ENCODE assay signal across 8 cellular contexts in the genomic region with DNA sequence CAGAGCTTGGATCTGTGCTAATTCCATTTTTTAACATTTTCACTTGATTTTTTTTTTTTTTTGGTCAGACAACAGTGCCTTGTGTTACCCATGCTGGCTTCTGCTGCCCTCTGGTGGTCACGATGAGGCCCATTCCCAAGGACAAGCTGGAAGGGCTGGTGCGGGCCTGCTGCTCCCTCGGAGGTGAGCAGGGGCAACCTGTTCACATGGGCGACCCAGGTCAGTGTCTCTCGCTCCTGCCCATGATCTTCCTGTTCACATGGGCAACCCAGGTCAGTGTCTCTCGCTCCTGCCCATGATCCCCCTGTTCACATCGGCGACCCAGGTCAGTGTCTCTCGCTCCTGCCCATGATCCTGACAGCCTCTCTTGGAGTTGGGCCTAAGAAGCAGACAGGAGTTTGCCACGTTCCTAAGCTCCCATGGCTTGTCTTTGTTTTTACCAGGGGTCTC. TPM values are rescaled to one million over a fixed set of nuclear protein-coding genes. Genes with fewer than 3 reads are reported as not detected.
A peak's percentile ranks its signal among the peaks of the same experiment; 100 is the strongest.
DNase-seq lines count a peak whose midpoint lies in the region; ATAC-seq and TF ChIP-seq lines count a peak whose summit lies in the region.

No MANE protein-coding gene starts in this region.

- no peak overlapping the region for H2AFZ ChIP-seq in SK-N-SH (ENCODE audit: low read depth)

- H3K4me1 Mint-ChIP-seq in activated naive CD4-positive, alpha-beta T cell treated with anti-CD3 and anti-CD28 coated beads, Interleukin-2, amount 10 ng/mL, durations not matched to agents 7 days and 5 days, result peaks cover 16% of the 10 kb centered on the region
- H3K4me1 Mint-ChIP-seq in osteocyte (ENCODE audit: unreplicated experiment), result peaks cover 2% of the 10 kb centered on the region

- TF ChIP-seq RAD21 in SK-N-SH (IDR thresholded peaks at IDR 0.05; ENCODE audit: low read length), result peak; percentile 93

- H3K27ac ChIP-seq in SK-N-SH (ENCODE audit: low read depth in 2 of 2, low read length in 1 of 2) (peak overlapping the region in 1 of 2 experiments; percentile 99; a peak in 2 of 4 replicates), thyroid gland (no peak overlapping the region)

- peaks cover 39% of the 10 kb centered on the region for H3K36me3 Mint-ChIP-seq in activated naive CD4-positive, alpha-beta T cell treated with anti-CD3 and anti-CD28 coated beads, Interleukin-2, amount 10 ng/mL, durations not matched to agents 7 days and 5 days
- no peaks in the 10 kb centered on the region for H3K36me3 Mint-ChIP-seq in osteocyte (ENCODE audit: unreplicated experiment)

- no peaks in the 10 kb centered on the region for H3K79me2 ChIP-seq in SK-N-SH (ENCODE audit: insufficient read depth)

- DNase-seq in Daoy (ENCODE audit: low read depth), result peak; percentile 87
- DNase-seq in SK-N-SH, result peak; percentile 73
- DNase-seq in activated naive CD4-positive, alpha-beta T cell treated with anti-CD3 and anti-CD28 coated beads, Interleukin-2, amount 10 ng/mL, durations not matched to agents 7 days and 5 days, result peak; percentile 87
- DNase-seq in globus pallidus (ENCODE audit: low spot score), result peak; percentile 74
- DNase-seq in osteocyte (ENCODE audit: extremely low spot score, unreplicated experiment), result peak; percentile 93
- peak; percentile 87 to 90 for DNase-seq in thyroid gland

- no peak for TF ChIP-seq EP300 in SK-N-SH (IDR thresholded peaks at IDR 0.05; ENCODE audit: borderline replicate concordance in 1 of 2, low read depth in 1 of 2, low read length in 1 of 2)

- H3K4me1 ChIP-seq in SK-N-SH (ENCODE audit: control insufficient read depth in 1 of 2, insufficient read depth in 2 of 2, low read depth in 1 of 2, low read length in 1 of 2) (peaks cover 0 to 38% of the 10 kb centered on the region in 2 experiments; a peak in 1 of 4 replicates), thyroid gland (peaks cover 0 to 4% of the 10 kb centered on the region in 2 donors)

- TF ChIP-seq CTCF in LNCAP (IDR thresholded peaks at IDR 0.05) (peak; percentile 85), SK-N-SH (IDR thresholded peaks at IDR 0.05) (peak; percentile 88), osteocyte (IDR thresholded peaks at IDR 0.05) (peak; percentile 92), thyroid gland (IDR thresholded peaks at IDR 0.05) (peak; percentile 77 to 96 (median 78))

- no peaks in the 10 kb centered on the region for H3K9me2 ChIP-seq in SK-N-SH

- no peak for TF ChIP-seq POLR2A in thyroid gland (IDR thresholded peaks at IDR 0.05)

- intact Hi-C loops in thyroid gland (cut with DNase I), result loop anchor here (10.0 kb wide), 1 partner anchor 118 kb away; no protein-coding TSS in a partner anchor

- POLR2A ChIA-PET in SK-N-SH (lab: Yijun Ruan, JAX), result interaction anchor here (1.0 to 1.1 kb wide), 2 partner anchors 113 to 378 kb away, joined by 3 read pairs; partner anchors contain the start of gene RPS6KA5

- H3K4me3 Mint-ChIP-seq in activated naive CD4-positive, alpha-beta T cell treated with anti-CD3 and anti-CD28 coated beads, Interleukin-2, amount 10 ng/mL, durations not matched to agents 7 days and 5 days, result no peak overlapping the region
- H3K4me3 Mint-ChIP-seq in osteocyte (ENCODE audit: unreplicated experiment), result no peak overlapping the region

- CTCF ChIA-PET in SK-N-SH (lab: Yijun Ruan, JAX), result interaction anchor here (0.6 to 13.2 kb wide), 74 partner anchors 11 to 873 kb away, joined by 3 to 391 read pairs (median 4); partner anchors contain the start of genes CCDC88C, GPR68 and RPS6KA5
- CTCF ChIA-PET in activated naive CD4-positive, alpha-beta T cell treated with anti-CD3 and anti-CD28 coated beads, Interleukin-2, amount 10 ng/mL, durations not matched to agents 7 days and 5 days (lab: Charles Lee), result interaction anchor here (0.6 to 13.3 kb wide), 35 partner anchors 10 to 667 kb away, joined by 3 to 229 read pairs (median 4); partner anchors contain the start of genes DGLUCY, GPR68 and RPS6KA5

- WGBS in SK-N-SH (ENCODE audit: low lambda C conversion rate), result 35% methylated on average over 7 of the region's 10 CpGs
- whole genome bisulfite sequencing in thyroid gland, 2 donors, result 40 to 55% methylated on average over 9 to 10 of the region's 10 CpGs

- no peak overlapping the region for H3K9ac ChIP-seq in SK-N-SH

- H3K9me3 ChIP-seq in SK-N-SH (no peaks in the 10 kb centered on the region), thyroid gland (no peaks in the 10 kb centered on the region)

- no peak for ATAC-seq in GM21526 (IDR thresholded peaks at IDR 0.05; ENCODE audit: low FRiP score, unreplicated experiment)

- H3K4me3 ChIP-seq in SK-N-SH (ENCODE audit: low read depth in 2 of 2, low read length in 1 of 2) (no peak overlapping the region; a peak in 1 of 4 replicates), thyroid gland (replicated peaks in 1 of 3) (no peak overlapping the region)

- H3K36me3 ChIP-seq in SK-N-SH (replicated peaks in 1 of 2; ENCODE audit: control insufficient read depth in 1 of 2, insufficient read depth in 2 of 2, low read length in 1 of 2) (peaks cover 0 to 3% of the 10 kb centered on the region in 2 experiments), thyroid gland (peaks cover 8 to 14% of the 10 kb centered on the region in 2 donors)

- no peaks in the 10 kb centered on the region for H3K27me3 Mint-ChIP-seq in activated naive CD4-positive, alpha-beta T cell treated with anti-CD3 and anti-CD28 coated beads, Interleukin-2, amount 10 ng/mL, durations not matched to agents 7 days and 5 days
- no peaks in the 10 kb centered on the region for H3K27me3 Mint-ChIP-seq in osteocyte (ENCODE audit: unreplicated experiment)

- peaks cover 4% of the 10 kb centered on the region for H3F3A ChIP-seq in SK-N-SH (replicated peaks; ENCODE audit: insufficient read depth)

- H3K27ac Mint-ChIP-seq in activated naive CD4-positive, alpha-beta T cell treated with anti-CD3 and anti-CD28 coated beads, Interleukin-2, amount 10 ng/mL, durations not matched to agents 7 days and 5 days, result peak overlapping the region; percentile 2
- H3K27ac Mint-ChIP-seq in osteocyte (ENCODE audit: unreplicated experiment), result no peak overlapping the region

- H3K9me3 Mint-ChIP-seq in activated naive CD4-positive, alpha-beta T cell treated with anti-CD3 and anti-CD28 coated beads, Interleukin-2, amount 10 ng/mL, durations not matched to agents 7 days and 5 days, result no peaks in the 10 kb centered on the region
- H3K9me3 Mint-ChIP-seq in osteocyte (ENCODE audit: unreplicated experiment), result no peaks in the 10 kb centered on the region

- H3K27me3 ChIP-seq in SK-N-SH (ENCODE audit: insufficient read depth) (no peaks in the 10 kb centered on the region), thyroid gland (no peaks in the 10 kb centered on the region)

- no peak overlapping the region for H3K4me2 ChIP-seq in SK-N-SH

- H4K20me1 ChIP-seq in SK-N-SH (ENCODE audit: insufficient read depth), result no peaks in the 10 kb centered on the region

TF ChIP-seq in SK-N-SH, 30 proteins besides CTCF, POLR2A, EP300 and RAD21 (continues in another document):
- TF ChIP-seq ZBTB33 (IDR thresholded peaks at IDR 0.05; ENCODE audit: borderline replicate concordance, low read depth), result no peak
- no peak for TF ChIP-seq TEAD4 (IDR thresholded peaks at IDR 0.05; ENCODE audit: borderline replicate concordance, insufficient read depth)
- TF ChIP-seq JUND (IDR thresholded peaks at IDR 0.05), result no peak
- peak; percentile 13 for TF ChIP-seq CHD2 (IDR thresholded peaks at IDR 0.05; ENCODE audit: low read length, partially characterized antibody)
- TF ChIP-seq, protein P1, sequence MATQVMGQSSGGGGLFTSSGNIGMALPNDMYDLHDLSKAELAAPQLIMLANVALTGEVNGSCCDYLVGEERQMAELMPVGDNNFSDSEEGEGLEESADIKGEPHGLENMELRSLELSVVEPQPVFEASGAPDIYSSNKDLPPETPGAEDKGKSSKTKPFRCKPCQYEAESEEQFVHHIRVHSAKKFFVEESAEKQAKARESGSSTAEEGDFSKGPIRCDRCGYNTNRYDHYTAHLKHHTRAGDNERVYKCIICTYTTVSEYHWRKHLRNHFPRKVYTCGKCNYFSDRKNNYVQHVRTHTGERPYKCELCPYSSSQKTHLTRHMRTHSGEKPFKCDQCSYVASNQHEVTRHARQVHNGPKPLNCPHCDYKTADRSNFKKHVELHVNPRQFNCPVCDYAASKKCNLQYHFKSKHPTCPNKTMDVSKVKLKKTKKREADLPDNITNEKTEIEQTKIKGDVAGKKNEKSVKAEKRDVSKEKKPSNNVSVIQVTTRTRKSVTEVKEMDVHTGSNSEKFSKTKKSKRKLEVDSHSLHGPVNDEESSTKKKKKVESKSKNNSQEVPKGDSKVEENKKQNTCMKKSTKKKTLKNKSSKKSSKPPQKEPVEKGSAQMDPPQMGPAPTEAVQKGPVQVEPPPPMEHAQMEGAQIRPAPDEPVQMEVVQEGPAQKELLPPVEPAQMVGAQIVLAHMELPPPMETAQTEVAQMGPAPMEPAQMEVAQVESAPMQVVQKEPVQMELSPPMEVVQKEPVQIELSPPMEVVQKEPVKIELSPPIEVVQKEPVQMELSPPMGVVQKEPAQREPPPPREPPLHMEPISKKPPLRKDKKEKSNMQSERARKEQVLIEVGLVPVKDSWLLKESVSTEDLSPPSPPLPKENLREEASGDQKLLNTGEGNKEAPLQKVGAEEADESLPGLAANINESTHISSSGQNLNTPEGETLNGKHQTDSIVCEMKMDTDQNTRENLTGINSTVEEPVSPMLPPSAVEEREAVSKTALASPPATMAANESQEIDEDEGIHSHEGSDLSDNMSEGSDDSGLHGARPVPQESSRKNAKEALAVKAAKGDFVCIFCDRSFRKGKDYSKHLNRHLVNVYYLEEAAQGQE (IDR thresholded peaks at IDR 0.05; ENCODE audit: low read depth, low read length), result no peak

RNA-seq across cellular contexts. Expression of gene DGLUCY, which starts 59.4 kb away (rescaled TPM):
- total RNA-seq in Daoy (2014; rRNA removed; shearing (Covaris generic)), result 16.9 and 28.8 TPM in 2 replicates
- 17.2 and 21.2 TPM in 2 replicates for polyA plus RNA-seq in SK-N-SH (2012; rRNA removed)
- polyA plus RNA-seq in SK-N-SH (2012; cell fraction: cytosol; rRNA removed), result 10.3 and 13.6 TPM in 2 replicates
- polyA plus RNA-seq in SK-N-SH (2012; cell fraction: nucleus; rRNA removed), result 30.7 and 41.6 TPM in 2 replicates
- total RNA-seq in osteocyte, result 20.4 and 29.3 TPM in 2 replicates
- total RNA-seq in thyroid gland, result 100 to 1,000 TPM in 3 of 4 donors, 10 to 100 TPM in 1; 58.0 to 125 (median 103) TPM
